Comparison of ENCODE assay signal across 12 cellular contexts in the genomic region with DNA sequence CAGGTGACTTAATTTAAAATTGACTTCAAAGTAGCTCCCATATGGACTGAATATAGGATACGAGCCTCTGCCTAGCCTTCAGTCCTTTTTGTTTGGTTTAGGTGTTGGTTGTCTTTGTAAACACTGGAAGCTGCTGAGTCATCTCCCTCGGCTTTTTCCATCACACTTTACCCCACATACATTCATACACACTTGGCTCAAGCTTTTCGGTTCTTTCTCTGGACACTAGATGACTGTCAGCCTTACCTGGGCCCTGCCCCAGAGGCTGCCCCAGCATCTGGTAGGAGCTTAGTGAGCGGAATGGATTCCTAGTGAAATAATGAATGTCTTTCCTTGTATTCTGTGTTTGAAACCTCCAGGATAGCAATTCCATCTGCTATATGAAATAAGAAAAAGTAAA. TPM values are rescaled to one million over a fixed set of nuclear protein-coding genes. Genes with fewer than 3 reads are reported as not detected.
A peak's percentile ranks its signal among the peaks of the same experiment; 100 is the strongest.
DNase-seq lines count a peak whose midpoint lies in the region; ATAC-seq, FAIRE-seq and TF ChIP-seq lines count a peak whose summit lies in the region.
"Had no signal": no experiment of that assay in that cellular context is flagged by ENCODE, and none has a peak within 500 bp of the region (broad histone marks: within the 10 kb centered on the region; RNA-seq: fewer than 3 reads in every experiment).

No MANE protein-coding gene starts in this region.

- H3K9me3 ChIP-seq in keratinocyte (ENCODE audit: control insufficient read depth, low read depth, low read length) = no peaks in the 10 kb centered on the region
- H3K9me3 ChIP-seq in BE2C = no peaks in the 10 kb centered on the region

- peaks cover 67% of the 10 kb centered on the region for H3K79me2 ChIP-seq in keratinocyte (ENCODE audit: control insufficient read depth, insufficient read depth, low read length)

- peak overlapping the region; percentile 81 for H3K27ac Mint-ChIP-seq in type B pancreatic cell
- H3K27ac Mint-ChIP-seq: IgD-negative memory B cell had no signal

- H3K36me3 ChIP-seq in keratinocyte (ENCODE audit: control insufficient read depth in 2 of 2, extremely low read depth in 1 of 2, insufficient read depth in 2 of 2, low read length in 2 of 2) (peaks cover 2 to 4% of the 10 kb centered on the region in 2 experiments), BE2C (no peaks in the 10 kb centered on the region)

- peak overlapping the region; percentile 66 for H3K9ac ChIP-seq in keratinocyte (ENCODE audit: control insufficient read depth, extremely low read depth, insufficient read depth, low read length)

- ATAC-seq in GM21529 (IDR thresholded peaks at IDR 0.05; ENCODE audit: unreplicated experiment) = no peak

- H3K27me3 ChIP-seq in keratinocyte (ENCODE audit: control insufficient read depth, extremely low read depth, insufficient read depth, low read length) = no peaks in the 10 kb centered on the region
- H3K27me3 ChIP-seq in BE2C = no peaks in the 10 kb centered on the region

- H3K27ac ChIP-seq in angular gyrus (ENCODE audit: low read depth, low read length) (peak overlapping the region; percentile 59), keratinocyte (ENCODE audit: control insufficient read depth, insufficient read depth, low read length) (peak overlapping the region; percentile 96)

- H2AFZ ChIP-seq in keratinocyte (ENCODE audit: control insufficient read depth, low read length) = no peak overlapping the region

- no peaks in the 10 kb centered on the region for H4K20me1 ChIP-seq in keratinocyte (ENCODE audit: control insufficient read depth, extremely low read depth, insufficient read depth, low read length)

- no peak overlapping the region for H3K4me3 Mint-ChIP-seq in type B pancreatic cell
- H3K4me3 Mint-ChIP-seq: central memory CD8-positive, alpha-beta T cell had no signal

- H3K4me1 ChIP-seq in keratinocyte (ENCODE audit: control insufficient read depth, extremely low read depth, insufficient read depth, low read length) (peaks cover 74% of the 10 kb centered on the region), BE2C (no peaks in the 10 kb centered on the region; the same call in 1 of the 2 replicates)

- dilution Hi-C loops in keratinocyte (cut with MboI; ENCODE audit: extremely low pct_ligation_motif_present, low sequenced_read_pairs) = no loop called here

- no peak for TF ChIP-seq CTCF in keratinocyte (optimal IDR thresholded peaks at IDR 0.05 in 1 of 3, IDR thresholded peaks at IDR 0.05 in 1 of 3, conservative IDR thresholded peaks at IDR 0.05 in 1 of 3; ENCODE audit: extremely low read depth in 1 of 3, insufficient read depth in 2 of 3, low read length in 3 of 3)
- TF ChIP-seq CTCF in type B pancreatic cell (conservative IDR thresholded peaks at IDR 0.05) = no peak
- no peak for TF ChIP-seq CTCF in GM20000 (IDR thresholded peaks at IDR 0.05; ENCODE audit: extremely low read depth, missing control alignments)
- no peak for TF ChIP-seq CTCF in BE2C (IDR thresholded peaks at IDR 0.05; ENCODE audit: low read depth, low read length)

- no peaks in the 10 kb centered on the region for H3K9me3 Mint-ChIP-seq in type B pancreatic cell
- H3K9me3 Mint-ChIP-seq: central memory CD8-positive, alpha-beta T cell; IgD-negative memory B cell had no signal

- DNase-seq in NCI-H2107 treated with DMSO at 0.1 percent for 48 hours (lab: John Stamatoyannopoulos, UW; ENCODE audit: unreplicated experiment) (peak; percentile 91), NCI-H2107 (lab: John Stamatoyannopoulos, UW) (no peak), keratinocyte (ENCODE audit: low read depth, low spot score) (no peak), type B pancreatic cell (ENCODE audit: extremely low spot score, unreplicated experiment) (no peak), GM20000 (ENCODE audit: low spot score) (no peak), BE2C (no peak)

- FAIRE-seq in keratinocyte (lab: Jason Lieb, UNC) = peak; percentile 79
- FAIRE-seq: A204.1, TTC549 had no signal

- H3K9me1 ChIP-seq in keratinocyte (ENCODE audit: control insufficient read depth, extremely low read depth, insufficient read depth, low read length) = no peaks in the 10 kb centered on the region

- peaks cover 51% of the 10 kb centered on the region for H3K4me1 Mint-ChIP-seq in type B pancreatic cell (ENCODE audit: unreplicated experiment)
- H3K4me1 Mint-ChIP-seq: central memory CD8-positive, alpha-beta T cell; IgD-negative memory B cell had no signal

- peaks cover 3% of the 10 kb centered on the region for H3K27me3 Mint-ChIP-seq in type B pancreatic cell

- H3K4me2 ChIP-seq in keratinocyte (ENCODE audit: control insufficient read depth, extremely low read depth, insufficient read depth, low read depth, low read length) = peak overlapping the region; percentile 79

- peaks cover 4% of the 10 kb centered on the region for H3K36me3 Mint-ChIP-seq in type B pancreatic cell
- H3K36me3 Mint-ChIP-seq: IgD-negative memory B cell had no signal

- H3K4me3 ChIP-seq in keratinocyte (ENCODE audit: control insufficient read depth in 2 of 3, extremely low read depth in 1 of 3, insufficient read depth in 2 of 3, low read depth in 1 of 3, low read length in 3 of 3) (peak overlapping the region in 2 of 3 experiments; percentile 23 to 49), BE2C (ENCODE audit: low read depth, low read length) (no peak overlapping the region)

RNA-seq across cellular contexts. Expression of a gene that starts 52.5 kb away (rescaled TPM):
- 0.80 to 3.1 TPM (median 1.5 TPM) in 3 replicates for polyA plus RNA-seq in keratinocyte
- 3.5 TPM for polyA plus RNA-seq in keratinocyte (2011; ENCODE audit: low read depth)
- 0.27 and 0.63 TPM in 2 replicates for polyA plus RNA-seq in keratinocyte (2011; cell fraction: cytosol; rRNA removed)
- 3.5 and 3.6 TPM in 2 replicates for polyA plus RNA-seq in keratinocyte (2011; cell fraction: nucleus; rRNA removed)
- 0.79 and 1.9 TPM in 2 replicates for polyA plus RNA-seq in keratinocyte (2012; ENCODE audit: low replicate concordance)
- 5.1 to 7.7 TPM (median 7.5 TPM) in 3 replicates for polyA minus RNA-seq in keratinocyte
- polyA minus RNA-seq in keratinocyte (2011; cell fraction: cytosol; rRNA and poly(A)+ RNA removed) = not detected
- 7.0 and 22.3 TPM in 2 replicates for polyA minus RNA-seq in keratinocyte (2011; cell fraction: nucleus; rRNA and poly(A)+ RNA removed)
- 0.43 and 13.3 TPM in 2 replicates for total RNA-seq in type B pancreatic cell (ENCODE audit: low replicate concordance)
- 317 TPM for polyA plus RNA-seq in BE2C (2012; ENCODE audit: insufficient read depth, insufficient read length, low read depth)
- polyA plus RNA-seq: IgD-negative memory B cell had no signal
